ENCODE assay signal across 9 cellular contexts in the genomic region with DNA sequence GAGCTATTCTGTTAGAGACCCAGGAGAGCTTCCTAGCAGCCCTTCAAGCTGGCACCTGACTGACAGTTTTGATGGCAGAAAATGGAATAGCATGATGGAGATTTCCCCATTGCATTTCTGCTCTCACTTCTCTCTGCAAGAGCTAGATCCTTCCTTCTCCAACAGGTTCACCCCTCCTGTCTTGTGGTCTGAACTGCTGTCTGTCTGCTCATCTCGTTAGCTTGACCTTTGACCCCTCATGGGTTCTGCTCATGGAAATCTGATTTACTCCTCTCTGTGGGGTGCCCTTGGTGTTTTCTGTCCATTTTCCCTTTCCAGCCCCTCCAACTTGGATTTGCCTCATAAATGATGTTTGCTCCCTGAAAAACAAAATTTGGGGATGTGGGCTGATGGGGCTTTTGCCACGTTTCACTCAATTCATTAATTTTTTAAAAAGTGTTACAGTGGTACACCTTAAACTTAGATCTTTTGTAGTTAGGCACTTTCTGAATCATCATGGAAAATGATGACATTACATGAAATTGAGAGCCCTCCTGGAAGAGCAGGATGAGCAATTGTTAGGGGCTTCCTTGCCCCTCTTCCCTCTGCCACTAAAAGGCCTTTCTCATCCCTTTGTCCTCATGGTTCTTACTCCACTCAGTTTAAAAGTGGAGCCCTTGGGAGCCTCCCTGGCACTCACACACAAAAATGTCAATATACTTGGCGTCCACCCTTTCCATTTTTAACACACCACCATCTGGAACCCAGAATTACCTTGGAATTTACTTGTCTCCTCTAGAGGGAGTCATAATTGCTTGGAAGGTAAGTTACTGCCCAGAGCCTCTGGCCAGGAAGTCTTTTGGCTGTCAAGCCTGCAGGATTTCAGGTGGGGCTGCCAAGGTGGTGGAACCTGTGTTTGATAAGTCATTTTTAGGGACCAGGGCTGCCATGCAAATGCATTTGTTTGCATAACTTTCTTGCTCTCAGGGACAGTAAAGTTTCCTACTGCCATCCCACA. TPM values are rescaled to one million over a fixed set of nuclear protein-coding genes. Genes with fewer than 3 reads are reported as not detected.
DNase-seq lines count a peak whose midpoint lies in the region; ATAC-seq and TF ChIP-seq lines count a peak whose summit lies in the region.
"Had no signal": no experiment of that assay in that cellular context is flagged by ENCODE, and none has a peak within 500 bp of the region (broad histone marks: within the 10 kb centered on the region; RNA-seq: fewer than 3 reads in every experiment).

No MANE protein-coding gene starts in this region.

- no peaks in the 10 kb centered on the region for H3K9me3 ChIP-seq in colonic mucosa
- H3K9me3 ChIP-seq: thoracic aorta had no signal

- peak; percentile 23 for DNase-seq in COR-L47 (lab: John Stamatoyannopoulos, UW)
- DNase-seq in NCI-H460 (ENCODE audit: extremely low read depth, low read depth), result peak; percentile 12
- no peak for DNase-seq in colonic mucosa
- DNase-seq in type B pancreatic cell (ENCODE audit: extremely low spot score, unreplicated experiment), result no peak
- DNase-seq in inferior parietal cortex (ENCODE audit: extremely low spot score), result no peak
- DNase-seq in activated CD4-positive, CD25-positive, alpha-beta regulatory T cell treated with anti-CD3 and anti-CD28 coated beads, Interleukin-2, amount 50 U/mL, for 72 hours, result no peak
- DNase-seq in middle frontal gyrus (ENCODE audit: extremely low spot score, low spot score), result no peak

- peaks cover 3% of the 10 kb centered on the region for H3K36me3 Mint-ChIP-seq in type B pancreatic cell

- H3K36me3 ChIP-seq in colonic mucosa, result no peaks in the 10 kb centered on the region

- H3K4me1 ChIP-seq in colonic mucosa, result no peaks in the 10 kb centered on the region

- H3K4me3 Mint-ChIP-seq in type B pancreatic cell, result no peak overlapping the region

- H3K27ac Mint-ChIP-seq in type B pancreatic cell, result no peak overlapping the region

- no peaks in the 10 kb centered on the region for H3K27me3 ChIP-seq in colonic mucosa

- intact Hi-C loops in colonic mucosa (cut with DNase I), result loop anchor here (5.0 kb wide), 1 partner anchor 244 kb away; no protein-coding TSS in a partner anchor

- no peaks in the 10 kb centered on the region for H3K9me3 Mint-ChIP-seq in type B pancreatic cell

- H3K9ac ChIP-seq in colonic mucosa (ENCODE audit: low read depth in 2 of 2, low read length in 2 of 2), result no peak overlapping the region

- ATAC-seq in GM18909 (IDR thresholded peaks at IDR 0.05; ENCODE audit: poor library complexity, unreplicated experiment), result peak; percentile 5

- TF ChIP-seq CTCF in colonic mucosa (IDR thresholded peaks at IDR 0.05) (peak; percentile 15), type B pancreatic cell (conservative IDR thresholded peaks at IDR 0.05) (peak; percentile 46)

- no peak overlapping the region for H3K27ac ChIP-seq in colonic mucosa
- H3K27ac ChIP-seq: thoracic aorta had no signal

- H3K4me1 Mint-ChIP-seq in type B pancreatic cell (ENCODE audit: unreplicated experiment), result peaks cover 14% of the 10 kb centered on the region

- no peak overlapping the region for H3K4me3 ChIP-seq in colonic mucosa
- H3K4me3 ChIP-seq: thoracic aorta had no signal

- no peaks in the 10 kb centered on the region for H3K27me3 Mint-ChIP-seq in type B pancreatic cell

RNA-seq across cellular contexts. Expression of a gene that starts 31.9 kb away (rescaled TPM):
- not detected in 2 replicates for total RNA-seq in NCI-H460 (2014; rRNA removed; shearing (Covaris generic))
- not detected in 2 replicates for polyA plus RNA-seq in NCI-H460 (2014; cell fraction: nucleus; rRNA removed)
- under 1 TPM in 1 of 2 donors, not detected in 1; 0.40 TPM for total RNA-seq in colonic mucosa
- not detected in 2 replicates for total RNA-seq in type B pancreatic cell (ENCODE audit: low replicate concordance)
- total RNA-seq: thoracic aorta had no signal

RNA-seq across cellular contexts. Expression of a gene that starts 33.6 kb away (rescaled TPM):
- not detected in 2 replicates for total RNA-seq in NCI-H460 (2014; rRNA removed; shearing (Covaris generic))
- polyA plus RNA-seq in NCI-H460 (2014; cell fraction: nucleus; rRNA removed), result not detected in 2 replicates
- total RNA-seq in colonic mucosa, result under 1 TPM; 0.17 to 0.29 TPM
- not detected in 2 replicates for total RNA-seq in type B pancreatic cell (ENCODE audit: low replicate concordance)

RNA-seq across cellular contexts. Expression of a gene that starts 54.0 kb away (rescaled TPM):
- 32.1 and 34.3 TPM in 2 replicates for total RNA-seq in NCI-H460 (2014; rRNA removed; shearing (Covaris generic))
- polyA plus RNA-seq in NCI-H460 (2014; cell fraction: nucleus; rRNA removed), result 16.6 and 18.9 TPM in 2 replicates
- 10 to 100 TPM; 61.4 to 71.1 TPM for total RNA-seq in colonic mucosa
- 62.3 and 63.1 TPM in 2 replicates for total RNA-seq in type B pancreatic cell (ENCODE audit: low replicate concordance)

Comparison
In these comparisons a context has a peak if more than half of its experiments do, and no peak if none do; other contexts are left out.
1. DNase-seq: peak in COR-L47 (single experiment) and NCI-H460 (single experiment); none in colonic mucosa (single experiment), type B pancreatic cell (single experiment), inferior parietal cortex (single experiment), activated CD4-positive, CD25-positive, alpha-beta regulatory T cell treated with anti-CD3 and anti-CD28 coated beads, Interleukin-2, amount 50 U/mL, for 72 hours (single experiment) and middle frontal gyrus (single experiment).